Comparison of ENCODE assay signal across 11 cellular contexts in the genomic region with DNA sequence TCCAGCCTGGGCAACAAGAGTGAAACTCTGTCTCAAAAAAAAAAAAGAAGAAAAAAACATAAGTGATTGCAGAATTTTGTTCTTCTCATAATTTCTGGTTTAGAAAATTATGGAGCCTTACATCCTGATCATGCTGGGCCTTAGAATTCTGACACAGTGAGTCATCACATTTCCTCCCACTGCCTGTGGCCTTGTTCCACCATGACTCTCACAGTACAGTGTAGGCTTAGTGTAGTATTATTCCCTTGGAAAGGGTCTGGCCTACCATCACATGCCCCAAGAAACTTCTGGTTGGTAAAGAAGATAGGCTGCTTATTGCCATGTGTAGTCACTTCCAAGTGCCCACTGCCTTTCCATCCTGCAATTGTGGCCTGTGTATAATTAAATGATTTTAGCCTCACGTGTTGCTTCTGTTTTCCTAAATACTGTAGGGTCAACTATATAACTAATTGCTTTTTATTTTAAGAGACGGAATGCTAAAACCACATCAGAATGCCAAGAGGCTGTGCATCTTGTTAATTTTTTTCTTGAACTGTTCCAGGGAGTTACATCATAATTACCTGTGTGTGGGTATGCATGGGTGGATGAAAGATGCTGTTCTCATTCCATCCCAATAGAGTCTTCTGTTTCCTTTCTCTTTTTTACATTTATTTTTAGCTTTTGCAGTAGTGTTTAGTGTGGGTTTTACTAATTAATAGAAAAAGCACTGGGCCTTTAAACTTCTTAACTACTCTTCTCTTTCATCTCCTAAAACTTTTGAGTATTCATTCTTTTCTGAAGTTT. TPM values are rescaled to one million over a fixed set of nuclear protein-coding genes. Genes with fewer than 3 reads are reported as not detected.
A peak's percentile ranks its signal among the peaks of the same experiment; 100 is the strongest.
DNase-seq lines count a peak whose midpoint lies in the region; ATAC-seq and TF ChIP-seq lines count a peak whose summit lies in the region.
"Had no signal": no experiment of that assay in that cellular context is flagged by ENCODE, and none has a peak within 500 bp of the region (broad histone marks: within the 10 kb centered on the region; RNA-seq: fewer than 3 reads in every experiment).

No MANE protein-coding gene starts in this region.

- peaks cover 40% of the 10 kb centered on the region for H3K36me3 Mint-ChIP-seq in activated CD4-positive, alpha-beta memory T cell treated with anti-CD3 and anti-CD28 coated beads for 36 hours
- peaks cover 49% of the 10 kb centered on the region for H3K36me3 Mint-ChIP-seq in activated CD4-positive, alpha-beta memory T cell treated with anti-CD3 and anti-CD28 coated beads, Interleukin-2, amount 10 ng/mL, durations not matched to agents 7 days and 5 days (ENCODE audit: low read depth)
- H3K36me3 Mint-ChIP-seq in stimulated activated effector memory CD8-positive, alpha-beta T cell treated with anti-CD3 and anti-CD28 coated beads, Interleukin-12 subunit alpha, Interleukin-12 subunit beta, amount 100 ng/mL, for 72 hours, result peaks cover 94% of the 10 kb centered on the region

- H3K27me3 ChIP-seq in left ventricle myocardium inferior (ENCODE audit: low read depth) (no peaks in the 10 kb centered on the region), ovary (no peaks in the 10 kb centered on the region)

- no peak for TF ChIP-seq EP300 in ovary (IDR thresholded peaks at IDR 0.05)

- H3K27ac Mint-ChIP-seq in activated CD4-positive, alpha-beta memory T cell treated with anti-CD3 and anti-CD28 coated beads for 36 hours, result peak overlapping the region; percentile 77
- no peak overlapping the region for H3K27ac Mint-ChIP-seq in activated CD4-positive, alpha-beta memory T cell treated with anti-CD3 and anti-CD28 coated beads, Interleukin-2, amount 10 ng/mL, durations not matched to agents 7 days and 5 days
- peak overlapping the region; percentile 70 for H3K27ac Mint-ChIP-seq in stimulated activated effector memory CD8-positive, alpha-beta T cell treated with anti-CD3 and anti-CD28 coated beads, Interleukin-12 subunit alpha, Interleukin-12 subunit beta, amount 100 ng/mL, for 72 hours

- peaks cover 98% of the 10 kb centered on the region for H3K36me3 ChIP-seq in left ventricle myocardium inferior
- H3K36me3 ChIP-seq in ovary, result no peaks in the 10 kb centered on the region

- CTCF ChIA-PET in activated CD4-positive, alpha-beta memory T cell treated with anti-CD3 and anti-CD28 coated beads for 36 hours (lab: Charles Lee), result no interaction called here
- CTCF ChIA-PET in activated CD4-positive, alpha-beta memory T cell treated with anti-CD3 and anti-CD28 coated beads, Interleukin-2, amount 10 ng/mL, durations not matched to agents 7 days and 5 days (lab: Charles Lee), result no interaction called here

- intact Hi-C loops in activated CD4-positive, alpha-beta memory T cell treated with anti-CD3 and anti-CD28 coated beads for 36 hours (cut with micrococcal nuclease), result loop anchor here (2.0 kb wide), 1 partner anchor 30 kb away; no protein-coding TSS in a partner anchor
- intact Hi-C loops in left ventricle myocardium inferior (cut with micrococcal nuclease) (no loop called here), ovary (cut with DNase I) (no loop called here)

- in situ Hi-C loops in SK-MEL-5 (cut with HindIII; ENCODE audit: low pct_unique_long_range_greater_than_20kb, low sequenced_read_pairs), result no loop called here

- H3K4me3 ChIP-seq in left ventricle myocardium inferior (no peak overlapping the region), ovary (no peak overlapping the region)

- peaks cover 19% of the 10 kb centered on the region for H3K4me1 Mint-ChIP-seq in activated CD4-positive, alpha-beta memory T cell treated with anti-CD3 and anti-CD28 coated beads for 36 hours (ENCODE audit: low read depth)
- peaks cover 10% of the 10 kb centered on the region for H3K4me1 Mint-ChIP-seq in activated CD4-positive, alpha-beta memory T cell treated with anti-CD3 and anti-CD28 coated beads, Interleukin-2, amount 10 ng/mL, durations not matched to agents 7 days and 5 days
- H3K4me1 Mint-ChIP-seq in stimulated activated effector memory CD8-positive, alpha-beta T cell treated with anti-CD3 and anti-CD28 coated beads, Interleukin-12 subunit alpha, Interleukin-12 subunit beta, amount 100 ng/mL, for 72 hours, result peaks cover 7% of the 10 kb centered on the region

- no peak for TF ChIP-seq POLR2A in ovary (IDR thresholded peaks at IDR 0.05)

- TF ChIP-seq CTCF in left ventricle myocardium inferior (IDR thresholded peaks at IDR 0.05; ENCODE audit: borderline replicate concordance) (no peak), ovary (IDR thresholded peaks at IDR 0.05) (no peak)

- peak; percentile 74 for ATAC-seq in esophagus mucosa
- ATAC-seq in stimulated activated effector memory CD8-positive, alpha-beta T cell treated with anti-CD3 and anti-CD28 coated beads, Interleukin-12 subunit alpha, Interleukin-12 subunit beta, amount 100 ng/mL, for 72 hours, result peak; percentile 85

- no peaks in the 10 kb centered on the region for H3K27me3 Mint-ChIP-seq in activated CD4-positive, alpha-beta memory T cell treated with anti-CD3 and anti-CD28 coated beads for 36 hours
- H3K27me3 Mint-ChIP-seq in activated CD4-positive, alpha-beta memory T cell treated with anti-CD3 and anti-CD28 coated beads, Interleukin-2, amount 10 ng/mL, durations not matched to agents 7 days and 5 days, result no peaks in the 10 kb centered on the region
- H3K27me3 Mint-ChIP-seq: natural killer cell treated with Interleukin-12 subunit alpha and Interleukin-12 subunit beta and Interleukin-15 and Interleukin-18, amount 100 ng/mL, for 72 hours had no signal

- peak; percentile 35 for DNase-seq in activated CD4-positive, alpha-beta memory T cell treated with anti-CD3 and anti-CD28 coated beads for 36 hours
- no peak for DNase-seq in activated CD4-positive, alpha-beta memory T cell treated with anti-CD3 and anti-CD28 coated beads, Interleukin-2, amount 10 ng/mL, durations not matched to agents 7 days and 5 days
- DNase-seq in SK-MEL-5 (ENCODE audit: low read depth, low spot score) (peak; percentile 64), T-helper 9 cell (no peak), left ventricle myocardium inferior (no peak), ovary (no peak)
- no peak for DNase-seq in stimulated activated effector memory CD8-positive, alpha-beta T cell treated with anti-CD3 and anti-CD28 coated beads, Interleukin-12 subunit alpha, Interleukin-12 subunit beta, amount 100 ng/mL, for 72 hours (ENCODE audit: low spot score in 2 of 2)
- DNase-seq: NCI-H446 had no signal

- POLR2A ChIA-PET in activated CD4-positive, alpha-beta memory T cell treated with anti-CD3 and anti-CD28 coated beads for 36 hours (lab: Charles Lee), result interaction anchor here (0.6 kb wide), 1 partner anchor 26 kb away, joined by 3 read pairs; a partner anchor contains a TSS
- POLR2A ChIA-PET in activated CD4-positive, alpha-beta memory T cell treated with anti-CD3 and anti-CD28 coated beads, Interleukin-2, amount 10 ng/mL, durations not matched to agents 7 days and 5 days (lab: Charles Lee), result no interaction called here

- no peaks in the 10 kb centered on the region for H3K9me3 ChIP-seq in left ventricle myocardium inferior (replicated peaks)
- no peaks in the 10 kb centered on the region for H3K9me3 ChIP-seq in ovary

- no peak overlapping the region for H3K4me3 Mint-ChIP-seq in activated CD4-positive, alpha-beta memory T cell treated with anti-CD3 and anti-CD28 coated beads for 36 hours
- no peak overlapping the region for H3K4me3 Mint-ChIP-seq in activated CD4-positive, alpha-beta memory T cell treated with anti-CD3 and anti-CD28 coated beads, Interleukin-2, amount 10 ng/mL, durations not matched to agents 7 days and 5 days
- H3K4me3 Mint-ChIP-seq in stimulated activated effector memory CD8-positive, alpha-beta T cell treated with anti-CD3 and anti-CD28 coated beads, Interleukin-12 subunit alpha, Interleukin-12 subunit beta, amount 100 ng/mL, for 72 hours, result no peak overlapping the region
- H3K4me3 Mint-ChIP-seq: natural killer cell treated with Interleukin-12 subunit alpha and Interleukin-12 subunit beta and Interleukin-15 and Interleukin-18, amount 100 ng/mL, for 72 hours had no signal

- H3K9me3 Mint-ChIP-seq in activated CD4-positive, alpha-beta memory T cell treated with anti-CD3 and anti-CD28 coated beads for 36 hours, result no peaks in the 10 kb centered on the region
- H3K9me3 Mint-ChIP-seq in activated CD4-positive, alpha-beta memory T cell treated with anti-CD3 and anti-CD28 coated beads, Interleukin-2, amount 10 ng/mL, durations not matched to agents 7 days and 5 days, result no peaks in the 10 kb centered on the region
- H3K9me3 Mint-ChIP-seq in stimulated activated effector memory CD8-positive, alpha-beta T cell treated with anti-CD3 and anti-CD28 coated beads, Interleukin-12 subunit alpha, Interleukin-12 subunit beta, amount 100 ng/mL, for 72 hours, result no peaks in the 10 kb centered on the region
- H3K9me3 Mint-ChIP-seq: natural killer cell treated with Interleukin-12 subunit alpha and Interleukin-12 subunit beta and Interleukin-15 and Interleukin-18, amount 100 ng/mL, for 72 hours had no signal

- H3K27ac ChIP-seq in left ventricle myocardium inferior (replicated peaks), result no peak overlapping the region
- no peak overlapping the region for H3K27ac ChIP-seq in ovary
- H3K27ac ChIP-seq: C4-2B had no signal

- H3K4me1 ChIP-seq in left ventricle myocardium inferior (no peaks in the 10 kb centered on the region), ovary (ENCODE audit: insufficient read depth) (no peaks in the 10 kb centered on the region)

- WGBS in ovary, 3 donors, result 79 to 89% (median 89%) methylated on average over 2 of the region's 2 CpGs

RNA-seq across cellular contexts. Expression of a gene that starts 25.9 kb away (rescaled TPM):
- 10 to 100 TPM; 63.0 to 66.4 TPM for total RNA-seq in activated CD4-positive, alpha-beta memory T cell treated with anti-CD3 and anti-CD28 coated beads for 36 hours
- total RNA-seq in activated CD4-positive, alpha-beta memory T cell treated with anti-CD3 and anti-CD28 coated beads, Interleukin-2, amount 10 ng/mL, durations not matched to agents 7 days and 5 days, result 10 to 100 TPM; 36.5 to 39.5 TPM
- total RNA-seq in SK-MEL-5 (2014; rRNA removed; shearing (Covaris generic)), result 92.6 and 95.1 TPM in 2 replicates
- polyA plus RNA-seq in SK-MEL-5 (2015; cell fraction: cytosol; rRNA removed), result 48.7 and 93.1 TPM in 2 replicates
- polyA plus RNA-seq in SK-MEL-5 (2015; cell fraction: nucleus; rRNA removed), result 32.1 and 40.4 TPM in 2 replicates
- total RNA-seq in esophagus mucosa (39.0 TPM), left ventricle myocardium inferior (35.4 TPM), ovary (10 to 100 TPM in 6 of 7 donors, 1 to 10 TPM in 1; 8.1 to 45.2 (median 28.9) TPM)
- 10 to 100 TPM; 12.2 to 36.4 TPM for polyA plus RNA-seq in ovary

RNA-seq across cellular contexts. Expression of a gene that starts 26.2 kb away (rescaled TPM):
- total RNA-seq in activated CD4-positive, alpha-beta memory T cell treated with anti-CD3 and anti-CD28 coated beads for 36 hours, result 100 to 1,000 TPM; 352 to 361 TPM
- total RNA-seq in activated CD4-positive, alpha-beta memory T cell treated with anti-CD3 and anti-CD28 coated beads, Interleukin-2, amount 10 ng/mL, durations not matched to agents 7 days and 5 days, result 100 to 1,000 TPM; 239 to 241 TPM
- total RNA-seq in SK-MEL-5 (2014; rRNA removed; shearing (Covaris generic)), result 72.7 and 83.5 TPM in 2 replicates
- 45.3 and 59.5 TPM in 2 replicates for polyA plus RNA-seq in SK-MEL-5 (2015; cell fraction: cytosol; rRNA removed)
- polyA plus RNA-seq in SK-MEL-5 (2015; cell fraction: nucleus; rRNA removed), result 29.7 and 51.0 TPM in 2 replicates
- 99.3 TPM for total RNA-seq in esophagus mucosa
- total RNA-seq in left ventricle myocardium inferior, result 59.5 TPM
- total RNA-seq in ovary, result 100 to 1,000 TPM in 5 of 7 donors, 10 to 100 TPM in 2; 46.0 to 163 (median 130) TPM
- 10 to 100 TPM; 40.8 to 64.7 TPM for polyA plus RNA-seq in ovary

RNA-seq across cellular contexts. Expression of a gene that starts 42.5 kb away (rescaled TPM):
- total RNA-seq in activated CD4-positive, alpha-beta memory T cell treated with anti-CD3 and anti-CD28 coated beads for 36 hours, result 10 to 100 TPM; 21.5 to 22.6 TPM
- 10 to 100 TPM; 15.6 to 18.4 TPM for total RNA-seq in activated CD4-positive, alpha-beta memory T cell treated with anti-CD3 and anti-CD28 coated beads, Interleukin-2, amount 10 ng/mL, durations not matched to agents 7 days and 5 days
- 22.8 and 28.3 TPM in 2 replicates for total RNA-seq in SK-MEL-5 (2014; rRNA removed; shearing (Covaris generic))
- 9.4 and 16.5 TPM in 2 replicates for polyA plus RNA-seq in SK-MEL-5 (2015; cell fraction: cytosol; rRNA removed)
- polyA plus RNA-seq in SK-MEL-5 (2015; cell fraction: nucleus; rRNA removed), result 97.3 and 117 TPM in 2 replicates
- 35.3 TPM for total RNA-seq in esophagus mucosa
- total RNA-seq in left ventricle myocardium inferior, result 48.7 TPM
- total RNA-seq in ovary, result 10 to 100 TPM; 50.4 to 86.2 (median 67.1) TPM
- 10 to 100 TPM; 47.9 to 81.0 TPM for polyA plus RNA-seq in ovary

RNA-seq across cellular contexts. Expression of a gene that starts 51.9 kb away (rescaled TPM):
- 10 to 100 TPM; 42.0 to 45.4 TPM for total RNA-seq in activated CD4-positive, alpha-beta memory T cell treated with anti-CD3 and anti-CD28 coated beads for 36 hours
- total RNA-seq in activated CD4-positive, alpha-beta memory T cell treated with anti-CD3 and anti-CD28 coated beads, Interleukin-2, amount 10 ng/mL, durations not matched to agents 7 days and 5 days, result 10 to 100 TPM; 48.8 to 51.0 TPM
- 122 and 126 TPM in 2 replicates for total RNA-seq in SK-MEL-5 (2014; rRNA removed; shearing (Covaris generic))
- polyA plus RNA-seq in SK-MEL-5 (2015; cell fraction: cytosol; rRNA removed), result 60.9 and 64.0 TPM in 2 replicates
- polyA plus RNA-seq in SK-MEL-5 (2015; cell fraction: nucleus; rRNA removed), result 15.4 and 36.6 TPM in 2 replicates
- total RNA-seq in esophagus mucosa, result 74.2 TPM
- 65.2 TPM for total RNA-seq in left ventricle myocardium inferior
- total RNA-seq in ovary, result 100 to 1,000 TPM; 103 to 130 (median 116) TPM
- polyA plus RNA-seq in ovary, result 10 to 100 TPM; 94.1 to 97.8 TPM

Comparison
In these comparisons a context has a peak if more than half of its experiments do, and no peak if none do; other contexts are left out.
1. DNase-seq: peak in activated CD4-positive, alpha-beta memory T cell treated with anti-CD3 and anti-CD28 coated beads for 36 hours (single experiment) and SK-MEL-5 (single experiment); none in activated CD4-positive, alpha-beta memory T cell treated with anti-CD3 and anti-CD28 coated beads, Interleukin-2, amount 10 ng/mL, durations not matched to agents 7 days and 5 days (single experiment), stimulated activated effector memory CD8-positive, alpha-beta T cell treated with anti-CD3 and anti-CD28 coated beads, Interleukin-12 subunit alpha, Interleukin-12 subunit beta, amount 100 ng/mL, for 72 hours (0 of 2), T-helper 9 cell (single experiment), left ventricle myocardium inferior (single experiment) and ovary (0 of 5).